In the genomic region with DNA sequence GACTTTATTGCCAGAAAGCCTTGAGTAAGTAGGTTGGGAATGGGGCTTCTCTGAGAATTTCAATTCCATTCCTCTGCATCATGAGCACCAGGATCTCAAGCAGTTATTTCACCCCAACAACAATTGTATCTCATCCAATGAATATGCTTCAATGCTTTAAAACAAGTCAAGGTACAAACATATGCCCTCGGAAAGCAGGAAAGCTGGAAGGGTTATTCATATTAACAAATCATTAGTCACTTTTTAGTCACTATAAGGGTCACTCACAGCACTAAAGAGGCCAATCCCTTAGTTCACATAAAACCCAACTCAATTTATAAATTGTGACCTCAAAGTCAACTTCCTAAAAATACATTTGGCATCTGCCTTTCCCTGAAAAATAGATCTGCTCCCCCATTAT, we compare ENCODE assay signal across 13 cellular contexts. TPM values are rescaled to one million over a fixed set of nuclear protein-coding genes. Genes with fewer than 3 reads are reported as not detected.
DNase-seq lines count a peak whose midpoint lies in the region; ATAC-seq and TF ChIP-seq lines count a peak whose summit lies in the region.
"Had no signal": no experiment of that assay in that cellular context is flagged by ENCODE, and none has a peak within 500 bp of the region (broad histone marks: within the 10 kb centered on the region; RNA-seq: fewer than 3 reads in every experiment).

No MANE protein-coding gene starts in this region.

- intact Hi-C loops in dorsolateral prefrontal cortex (cut with DNase I), result no loop called here

- H3K27ac ChIP-seq in foreskin keratinocyte (peak overlapping the region; percentile 74), dorsolateral prefrontal cortex (no peak overlapping the region)

- POLR2A ChIA-PET in AG04449 (lab: Yijun Ruan, JAX), result interaction anchor here (0.7 to 0.8 kb wide), 2 partner anchors 14 to 22 kb away, joined by 5 to 6 read pairs; no protein-coding TSS in a partner anchor

- H3K27me3 ChIP-seq in foreskin keratinocyte, result no peaks in the 10 kb centered on the region
- no peaks in the 10 kb centered on the region for H3K27me3 ChIP-seq in dorsolateral prefrontal cortex

- DNase-seq in AG04449 (ENCODE audit: low read depth, low spot score) (peak; percentile 92), HS-5 (ENCODE audit: low read depth) (peak; percentile 98), amniotic stem cell (lab: John Stamatoyannopoulos, UW) (peak; percentile 53), foreskin keratinocyte (peak; percentile 93 to 98), globus pallidus (ENCODE audit: low spot score) (no peak), cerebellar nuclear complex (lab: John Stamatoyannopoulos, UW) (no peak), dorsolateral prefrontal cortex (no peak)
- DNase-seq: activated T-cell treated with anti-CD3 and anti-CD28 coated beads, Interleukin-2, amount 50 U/mL, for 72 hours; AML-193; erythroblast; GOT3; posterior cingulate gyrus had no signal

- CTCF ChIA-PET in AG04449 (lab: Yijun Ruan, JAX), result interaction anchor here (0.9 to 1.0 kb wide), 2 partner anchors 13 to 16 kb away, joined by 3 read pairs; a partner anchor contains a TSS

- TF ChIP-seq CTCF in AG04449 (IDR thresholded peaks at IDR 0.05; ENCODE audit: insufficient read depth, low read length, missing control alignments) (no peak), foreskin keratinocyte (conservative IDR thresholded peaks at IDR 0.05) (no peak), dorsolateral prefrontal cortex (IDR thresholded peaks at IDR 0.05 in 54 of 56, conservative IDR thresholded peaks at IDR 0.05 in 2 of 56; ENCODE audit: low read depth in 1 of 56, partially characterized antibody in 56 of 56) (no peak)

- peaks cover 30% of the 10 kb centered on the region for H3K4me1 ChIP-seq in foreskin keratinocyte

- H3K4me3 ChIP-seq in AG04449 (ENCODE audit: low read depth, low read length), result no peak overlapping the region
- H3K4me3 ChIP-seq in dorsolateral prefrontal cortex, result no peak overlapping the region

- peak; percentile 94 for ATAC-seq in foreskin keratinocyte
- ATAC-seq in GM19397 (IDR thresholded peaks at IDR 0.05; ENCODE audit: unreplicated experiment), result no peak
- ATAC-seq: activated T-cell treated with anti-CD3 and anti-CD28 coated beads, Interleukin-2, amount 50 U/mL, for 72 hours had no signal

RNA-seq across cellular contexts. Expression of a gene that starts 16.2 kb away (rescaled TPM):
- total RNA-seq in foreskin keratinocyte (16.4 and 16.5 TPM in 2 replicates), dorsolateral prefrontal cortex (10 to 100 TPM in 32 of 120 experiments, 1 to 10 TPM in 88; 3.8 to 14.3 (median 8.3) TPM)
- 6.9 and 8.2 TPM in 2 replicates for polyA plus RNA-seq in foreskin keratinocyte

Comparison
In these comparisons a context has a peak if more than half of its experiments do, and no peak if none do; other contexts are left out.
1. DNase-seq: peak in AG04449 (single experiment), HS-5 (single experiment), amniotic stem cell (single experiment) and foreskin keratinocyte (2 of 2); none in globus pallidus (single experiment), cerebellar nuclear complex (0 of 2) and dorsolateral prefrontal cortex (0 of 10).